ENCODE assay signal across 38 cellular contexts in genomic region chr11:78056093-78056492, GRCh38. TPM values are rescaled to one million over a fixed set of nuclear protein-coding genes. Genes with fewer than 3 reads are reported as not detected.
"Had no signal": no experiment of that assay in that cellular context is flagged by ENCODE, and none has a peak within 500 bp of the region (broad histone marks: within the 10 kb centered on the region; RNA-seq: fewer than 3 reads in every experiment).

No MANE protein-coding gene starts in this region.

- H3K36me3 ChIP-seq: MG63 had no signal

- H3K4me3 ChIP-seq: MG63 had no signal

- DNase-seq: Karpas-422, Kasumi-1, MG63, MM.1S, MV-4-11, NCI-H1048, NCI-H1092, NCI-H1092 treated with DMSO at 0.1 percent for 48 hours, NCI-H1105, NCI-H1105 treated with DMSO at 0.1 percent for 48 hours, NCI-H1417, NCI-H1417 treated with DMSO at 0.1 percent for 48 hours, NCI-H1436, NCI-H1436 treated with DMSO at 0.1 percent for 48 hours, NCI-H146, NCI-H1694, NCI-H1694 treated with DMSO at 0.1 percent for 48 hours, NCI-H187, NCI-H187 treated with DMSO at 0.1 percent for 48 hours, NCI-H1930, NCI-H2029, NCI-H2029 treated with DMSO at 0.1 percent for 48 hours, NCI-H2081, NCI-H2081 treated with DMSO at 0.1 percent for 48 hours, NCI-H2107, NCI-H2171, NCI-H2171 treated with DMSO at 0.1 percent for 48 hours, NCI-H2227 treated with DMSO at 0.1 percent for 48 hours, NCI-H226, NCI-H345, NCI-H446, NCI-H446 treated with DMSO at 0.1 percent for 48 hours, NCI-H510A, NCI-H510A treated with DMSO at 0.1 percent for 48 hours had no signal

- H3K9me3 ChIP-seq: MG63 had no signal

- H3K27me3 ChIP-seq: MG63 had no signal

RNA-seq across cellular contexts. Expression of gene THRSP, which starts 7.6 kb away (rescaled TPM):
- total RNA-seq: LHCN-M2, M059J, MCF 10A, NCI-H460 had no signal
